Comparison of ENCODE assay signal across 1 cellular context in genomic region chr6:159074120-159074684, GRCh38.
TF ChIP-seq lines count a peak whose summit lies in the region.

No MANE protein-coding gene starts in this region.

TF ChIP-seq in HepG2, 621 proteins besides CTCF, POLR2A, EP300 and RAD21:
- TF ChIP-seq PRDM15 (CRISPR knock-in tag; IDR thresholded peaks at IDR 0.05): no peak
- no peak for TF ChIP-seq ZNF564 (CRISPR knock-in tag; IDR thresholded peaks at IDR 0.05)
- peak; percentile 83 for TF ChIP-seq NFYC (CRISPR knock-in tag; IDR thresholded peaks at IDR 0.05)
- TF ChIP-seq ZNF143 (CRISPR knock-in tag; IDR thresholded peaks at IDR 0.05): peak; percentile 82
- TF ChIP-seq HCFC1 (IDR thresholded peaks at IDR 0.05; ENCODE audit: low read depth, low read length): peak; percentile 28; the same call in 1 of the 2 replicates
- TF ChIP-seq NFYB (CRISPR knock-in tag; IDR thresholded peaks at IDR 0.05): peak; percentile 87
- no peak for TF ChIP-seq GLI4 (CRISPR knock-in tag; IDR thresholded peaks at IDR 0.05; ENCODE audit: borderline replicate concordance)
- no peak for TF ChIP-seq SNAI1 (CRISPR knock-in tag; IDR thresholded peaks at IDR 0.05; ENCODE audit: borderline replicate concordance)
- TF ChIP-seq RAD51 (IDR thresholded peaks at IDR 0.05; ENCODE audit: borderline replicate concordance): peak; percentile 63
- TF ChIP-seq ZNF124 (CRISPR knock-in tag; IDR thresholded peaks at IDR 0.05): no peak
- no peak for TF ChIP-seq EEA1 (CRISPR knock-in tag; IDR thresholded peaks at IDR 0.05; ENCODE audit: borderline replicate concordance)
- peak; percentile 87 for TF ChIP-seq USF2 (IDR thresholded peaks at IDR 0.05; ENCODE audit: low read depth, low read length)
- TF ChIP-seq USF2 (CRISPR knock-in tag; IDR thresholded peaks at IDR 0.05; ENCODE audit: borderline replicate concordance): peak; percentile 85; the same call in 1 of the 2 replicates
- peak; percentile 89 for TF ChIP-seq THAP11 (CRISPR knock-in tag; IDR thresholded peaks at IDR 0.05)
- TF ChIP-seq ZNF792 (CRISPR knock-in tag; IDR thresholded peaks at IDR 0.05): no peak
